ENCODE assay signal across 15 cellular contexts in the genomic region with DNA sequence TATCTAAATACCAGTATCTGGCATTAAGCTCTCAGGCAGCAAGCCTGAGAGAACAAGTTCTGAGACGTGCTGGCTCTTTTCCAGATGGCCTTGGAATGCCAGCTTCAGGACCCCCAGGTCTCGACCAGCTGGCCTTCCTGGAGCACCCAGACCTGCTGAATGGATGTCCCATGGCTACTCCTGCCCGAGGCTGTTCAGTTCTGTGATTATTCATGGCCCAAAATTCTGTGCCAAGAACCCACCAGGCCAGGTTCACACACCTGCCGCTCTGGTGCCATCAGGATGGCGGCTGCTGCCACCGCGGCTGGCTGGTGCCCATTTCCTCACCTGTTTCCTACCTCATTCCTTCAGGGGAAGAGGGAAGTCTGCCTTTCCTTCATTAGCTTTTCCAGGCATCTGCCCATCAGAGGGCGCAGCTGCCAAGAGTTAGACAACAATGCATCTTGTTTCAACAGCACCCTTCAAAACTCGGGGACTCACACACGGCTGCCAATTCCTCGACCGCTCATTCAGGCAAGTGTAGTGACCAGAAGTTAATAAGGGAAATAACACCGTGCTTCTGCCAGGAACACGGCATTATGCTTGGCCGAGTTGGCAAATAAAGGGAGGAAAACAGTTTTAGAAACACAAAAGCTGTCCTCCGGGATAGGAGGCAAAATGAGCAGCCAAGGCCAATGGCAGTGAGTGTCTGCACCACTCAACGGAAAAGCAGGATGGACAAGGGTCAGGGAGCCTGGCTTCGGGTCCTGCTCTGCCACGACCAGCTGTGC.
DNase-seq lines count a peak whose midpoint lies in the region; ATAC-seq, FAIRE-seq and TF ChIP-seq lines count a peak whose summit lies in the region.
"Had no signal": no experiment of that assay in that cellular context is flagged by ENCODE, and none has a peak within 500 bp of the region (broad histone marks: within the 10 kb centered on the region; RNA-seq: fewer than 3 reads in every experiment).

No MANE protein-coding gene starts in this region.

- H3K27me3 ChIP-seq in K562 (ENCODE audit: control insufficient read depth in 2 of 2, insufficient read depth in 2 of 2, low read length in 2 of 2), result peaks cover 3 to 28% of the 10 kb centered on the region in 2 experiments; a peak in 4 of 5 replicates
- no peaks in the 10 kb centered on the region for H3K27me3 ChIP-seq in layer of hippocampus (ENCODE audit: control insufficient read depth, insufficient read depth, low read length)
- no peaks in the 10 kb centered on the region for H3K27me3 ChIP-seq in thyroid gland
- no peaks in the 10 kb centered on the region for H3K27me3 ChIP-seq in breast epithelium
- H3K27me3 ChIP-seq: upper lobe of left lung had no signal

- DNase-seq in DMS53 (lab: John Stamatoyannopoulos, UW) (peak; percentile 21), DMS53 treated with DMSO at 0.1 percent for 48 hours (lab: John Stamatoyannopoulos, UW; ENCODE audit: unreplicated experiment) (no peak), K562 (ENCODE audit: extremely low read depth in 1 of 4, low spot score in 3 of 4) (no peak), thyroid gland (peak; percentile 85 to 88), SHP77 treated with DMSO at 0.1 percent for 48 hours (lab: John Stamatoyannopoulos, UW) (no peak), breast epithelium (ENCODE audit: low spot score in 2 of 2) (no peak)
- no peak for DNase-seq in activated CD8-positive, alpha-beta T cell treated with anti-CD3 and anti-CD28 coated beads, Interleukin-2, amount 10 ng/mL, durations not matched to agents 7 days and 5 days
- DNase-seq: Caco-2, kidney, NCI-H226, T-helper 17 cell, upper lobe of left lung had no signal

- peaks cover 7% of the 10 kb centered on the region for H3K27me3 Mint-ChIP-seq in activated CD8-positive, alpha-beta T cell treated with anti-CD3 and anti-CD28 coated beads, Interleukin-2, amount 10 ng/mL, durations not matched to agents 7 days and 5 days (ENCODE audit: low read depth)

- no peak overlapping the region for H3K4me3 ChIP-seq in K562
- H3K4me3 ChIP-seq in thyroid gland (replicated peaks in 1 of 3), result no peak overlapping the region
- H3K4me3 ChIP-seq in breast epithelium, result no peak overlapping the region
- H3K4me3 ChIP-seq: upper lobe of left lung had no signal

- H3K4me1 ChIP-seq in K562 (replicated peaks in 1 of 2; ENCODE audit: control insufficient read depth in 2 of 2, insufficient read depth in 2 of 2, low read length in 2 of 2), result no peaks in the 10 kb centered on the region; a peak in 1 of 5 replicates
- peaks cover 11 to 27% of the 10 kb centered on the region in 2 donors for H3K4me1 ChIP-seq in thyroid gland
- no peaks in the 10 kb centered on the region for H3K4me1 ChIP-seq in breast epithelium
- H3K4me1 ChIP-seq: Caco-2 had no signal

- ATAC-seq in K562, result no peak
- ATAC-seq in activated CD8-positive, alpha-beta T cell treated with anti-CD3 and anti-CD28 coated beads, Interleukin-2, amount 10 ng/mL, durations not matched to agents 7 days and 5 days, result no peak

- H3K36me3 Mint-ChIP-seq in activated CD8-positive, alpha-beta T cell treated with anti-CD3 and anti-CD28 coated beads, Interleukin-2, amount 10 ng/mL, durations not matched to agents 7 days and 5 days (ENCODE audit: low read depth), result no peaks in the 10 kb centered on the region

- no peak overlapping the region for H3K27ac Mint-ChIP-seq in activated CD8-positive, alpha-beta T cell treated with anti-CD3 and anti-CD28 coated beads, Interleukin-2, amount 10 ng/mL, durations not matched to agents 7 days and 5 days
- H3K27ac Mint-ChIP-seq: T-helper 17 cell had no signal

- no TSS peak for BruUV-seq in K562 (replicated peaks; lab: Mats Ljungman, UMichigan)

- no peak overlapping the region for H3K4me2 ChIP-seq in K562 (ENCODE audit: insufficient read depth, low read length)

- no peak for TF ChIP-seq EP300 in K562 (IDR thresholded peaks at IDR 0.05; ENCODE audit: low read length)

- TF ChIP-seq POLR2A in K562 (conservative IDR thresholded peaks at IDR 0.05) (no peak), thyroid gland (IDR thresholded peaks at IDR 0.05) (no peak), breast epithelium (IDR thresholded peaks at IDR 0.05) (no peak)

- H3K79me2 ChIP-seq in K562 (ENCODE audit: control insufficient read depth, insufficient read depth, low read length), result no peaks in the 10 kb centered on the region

- H3K9me3 Mint-ChIP-seq in activated CD8-positive, alpha-beta T cell treated with anti-CD3 and anti-CD28 coated beads, Interleukin-2, amount 10 ng/mL, durations not matched to agents 7 days and 5 days (ENCODE audit: insufficient read depth), result no peaks in the 10 kb centered on the region

- POLR2A ChIA-PET in K562 (lab: Yijun Ruan, JAX), result interaction anchor here (0.6 to 1.7 kb wide), 2 partner anchors 12 to 351 kb away, joined by 3 to 7 read pairs; no protein-coding TSS in a partner anchor
- POLR2A ChIA-PET in activated CD8-positive, alpha-beta T cell treated with anti-CD3 and anti-CD28 coated beads, Interleukin-2, amount 10 ng/mL, durations not matched to agents 7 days and 5 days (lab: Charles Lee), result no interaction called here

- in situ Hi-C loops in K562 (cut with MboI), result no loop called here

- no peak overlapping the region for H3K4me3 Mint-ChIP-seq in activated CD8-positive, alpha-beta T cell treated with anti-CD3 and anti-CD28 coated beads, Interleukin-2, amount 10 ng/mL, durations not matched to agents 7 days and 5 days

- FAIRE-seq in K562 (lab: Jason Lieb, UNC), result no peak
- FAIRE-seq: kidney, RCC 7860 had no signal

- H3K9ac ChIP-seq in K562 (ENCODE audit: insufficient read depth in 1 of 2, low read depth in 2 of 2, low read length in 2 of 2), result no peak overlapping the region

- WGBS in K562 (ENCODE audit: insufficient coverage, low coverage, missing lambda C conversion rate), result 6% methylated on average over 19 of the region's 19 CpGs
- 43 to 45% methylated on average over 18 to 19 of the region's 19 CpGs for WGBS in thyroid gland, 2 donors

- H3K9me1 ChIP-seq in K562 (ENCODE audit: control insufficient read depth, insufficient read depth, low read length), result no peaks in the 10 kb centered on the region

- no peaks in the 10 kb centered on the region for H3K36me3 ChIP-seq in K562 (ENCODE audit: control insufficient read depth, insufficient read depth, low read length)
- no peaks in the 10 kb centered on the region for H3K36me3 ChIP-seq in thyroid gland
- no peaks in the 10 kb centered on the region for H3K36me3 ChIP-seq in breast epithelium

- H3K9me3 ChIP-seq in K562 (replicated peaks; ENCODE audit: control insufficient read depth, insufficient read depth, low read depth, low read length) (no peaks in the 10 kb centered on the region), thyroid gland (no peaks in the 10 kb centered on the region), breast epithelium (no peaks in the 10 kb centered on the region)
- H3K9me3 ChIP-seq: Caco-2, upper lobe of left lung had no signal

- TF ChIP-seq RAD21 in K562 (CRISPR knock-in tag; conservative IDR thresholded peaks at IDR 0.05 in 1 of 2, IDR thresholded peaks at IDR 0.05 in 1 of 2), result no peak

- H3K27ac ChIP-seq in K562 (ENCODE audit: extremely low read depth, low read depth, low read length), result no peak overlapping the region
- peak overlapping the region; percentile 46 for H3K27ac ChIP-seq in layer of hippocampus (ENCODE audit: low read depth, low read length)
- H3K27ac ChIP-seq in thyroid gland, result peak overlapping the region in 2 of 3 donors; percentile 43 to 53
- peak overlapping the region in 1 of 2 donors; percentile 60 for H3K27ac ChIP-seq in breast epithelium
- H3K27ac ChIP-seq: 22Rv1, upper lobe of left lung had no signal

- CTCF ChIA-PET in K562 (lab: Yijun Ruan, JAX; ENCODE audit: low intra/inter-chr PET ratio), result interaction anchor here (0.7 kb wide), 1 partner anchor 14 kb away, joined by 3 read pairs; no protein-coding TSS in a partner anchor
- CTCF ChIA-PET in activated CD8-positive, alpha-beta T cell treated with anti-CD3 and anti-CD28 coated beads, Interleukin-2, amount 10 ng/mL, durations not matched to agents 7 days and 5 days (lab: Charles Lee), result interaction anchor here (0.6 to 9.3 kb wide), 10 partner anchors 13 to 1011 kb away, joined by 3 to 110 read pairs (median 12); no protein-coding TSS in a partner anchor

- peaks cover 5% of the 10 kb centered on the region for H3K4me1 Mint-ChIP-seq in activated CD8-positive, alpha-beta T cell treated with anti-CD3 and anti-CD28 coated beads, Interleukin-2, amount 10 ng/mL, durations not matched to agents 7 days and 5 days (ENCODE audit: low read depth)

- peak overlapping the region; percentile 98 for H2AFZ ChIP-seq in K562 (ENCODE audit: low read depth, low read length)

- no peak for TF ChIP-seq CTCF in K562 (IDR thresholded peaks at IDR 0.05 in 2 of 3, conservative IDR thresholded peaks at IDR 0.05 in 1 of 3; ENCODE audit: insufficient read depth in 2 of 3, low read depth in 1 of 3, low read length in 3 of 3)
- peak in 4 of 6 experiments; percentile 30 to 48 (median 40) for TF ChIP-seq CTCF in thyroid gland (IDR thresholded peaks at IDR 0.05)
- no peak for TF ChIP-seq CTCF in breast epithelium (IDR thresholded peaks at IDR 0.05)

- H4K20me1 ChIP-seq in K562 (replicated peaks; ENCODE audit: control insufficient read depth, insufficient read depth, low read length), result no peaks in the 10 kb centered on the region; the same call in 1 of the 2 replicates

- intact Hi-C loops in K562 (cut with micrococcal nuclease) (no loop called here), thyroid gland (cut with DNase I) (no loop called here), breast epithelium (cut with DNase I; ENCODE audit: low total_unique reads) (no loop called here)

TF ChIP-seq in K562, 482 proteins besides CTCF, POLR2A, EP300 and RAD21 (continues in another document):
- no peak for TF ChIP-seq SMAD1 (IDR thresholded peaks at IDR 0.05; ENCODE audit: low read depth, low read length, partially characterized antibody)
- TF ChIP-seq CC2D1A (IDR thresholded peaks at IDR 0.05), result no peak
- TF ChIP-seq MEF2A (IDR thresholded peaks at IDR 0.05; ENCODE audit: control insufficient read depth, low read depth, low read length), result no peak
- no peak for TF ChIP-seq TRIM24 (IDR thresholded peaks at IDR 0.05)
- TF ChIP-seq KLF10 (CRISPR knock-in tag; IDR thresholded peaks at IDR 0.05), result no peak

Comparison
In these comparisons a context has a peak if more than half of its experiments do, and no peak if none do; other contexts are left out.
1. DNase-seq: peak in DMS53 (single experiment) and thyroid gland (2 of 2); none in DMS53 treated with DMSO at 0.1 percent for 48 hours (single experiment), K562 (0 of 4), SHP77 treated with DMSO at 0.1 percent for 48 hours (single experiment), activated CD8-positive, alpha-beta T cell treated with anti-CD3 and anti-CD28 coated beads, Interleukin-2, amount 10 ng/mL, durations not matched to agents 7 days and 5 days (single experiment) and breast epithelium (0 of 2).
2. CTCF ChIP-seq: peak in thyroid gland (4 of 6); none in K562 (0 of 3) and breast epithelium (0 of 3).